ENCODE assay signal across 12 cellular contexts in genomic region chr2:136281281-136282117, GRCh38.
A peak's percentile ranks its signal among the peaks of the same experiment; 100 is the strongest.
DNase-seq lines count a peak whose midpoint lies in the region; ATAC-seq and TF ChIP-seq lines count a peak whose summit lies in the region.
"Had no signal": no experiment of that assay in that cellular context is flagged by ENCODE, and none has a peak within 500 bp of the region (broad histone marks: within the 10 kb centered on the region; RNA-seq: fewer than 3 reads in every experiment).

No MANE protein-coding gene starts in this region.

- DNase-seq in GM20000 (ENCODE audit: low spot score) (peak; percentile 23), WERI-Rb-1 (peak; percentile 15), left ventricle myocardium superior (no peak), CD1c-positive myeloid dendritic cell (ENCODE audit: extremely low spot score) (no peak), GM13977 (ENCODE audit: low spot score) (no peak)
- DNase-seq in activated naive CD4-positive, alpha-beta T cell treated with anti-CD3 and anti-CD28 coated beads, Interleukin-2, amount 50 U/mL, for 72 hours (ENCODE audit: low spot score in 2 of 2) = peak; percentile 19 to 64
- peak; percentile 16 for DNase-seq in stimulated activated CD8-positive, alpha-beta memory T cell treated with anti-CD3 and anti-CD28 coated beads, Interleukin-4, amount 100 ng/mL, for 24 hours (ENCODE audit: low read depth)
- DNase-seq: amygdala, NCI-H524 treated with DMSO at 0.1 percent for 48 hours had no signal

- in situ Hi-C loops in GM13977 (cut with MboI; ENCODE audit: low pct_unique_long_range_greater_than_20kb, low sequenced_read_pairs, unreplicated experiment) = no loop called here

- H3K36me3 Mint-ChIP-seq in activated naive CD4-positive, alpha-beta T cell treated with anti-CD3 and anti-CD28 coated beads, Interleukin-2, amount 50 U/mL, for 72 hours = peaks cover 8 to 9% of the 10 kb centered on the region in 2 donors

- no peaks in the 10 kb centered on the region for H3K36me3 ChIP-seq in WERI-Rb-1
- H3K36me3 ChIP-seq: prostate gland, vagina had no signal

- ATAC-seq in activated naive CD4-positive, alpha-beta T cell treated with anti-CD3 and anti-CD28 coated beads, Interleukin-2, amount 50 U/mL, for 72 hours = peak; percentile 67 to 76
- ATAC-seq in left ventricle myocardium superior (no peak), GM21737 (IDR thresholded peaks at IDR 0.05; ENCODE audit: unreplicated experiment) (no peak)

- no peak overlapping the region for H3K4me3 ChIP-seq in WERI-Rb-1 (ENCODE audit: low read depth, low read length)
- H3K4me3 ChIP-seq: prostate gland, vagina had no signal

- H3K27me3 ChIP-seq in WERI-Rb-1 (ENCODE audit: insufficient read depth, low read depth, severe bottlenecking) = no peaks in the 10 kb centered on the region
- H3K27me3 ChIP-seq: vagina had no signal

- H3K9me3 Mint-ChIP-seq in activated naive CD4-positive, alpha-beta T cell treated with anti-CD3 and anti-CD28 coated beads, Interleukin-2, amount 50 U/mL, for 72 hours = peaks cover 0 to 3% of the 10 kb centered on the region in 2 donors

- TF ChIP-seq CTCF in GM20000 (IDR thresholded peaks at IDR 0.05; ENCODE audit: extremely low read depth, missing control alignments) (no peak), WERI-Rb-1 (IDR thresholded peaks at IDR 0.05; ENCODE audit: low read depth, low read length) (no peak), GM13977 (IDR thresholded peaks at IDR 0.05; ENCODE audit: extremely low read depth, insufficient read depth, missing control alignments) (no peak)

- no peak overlapping the region for H3K27ac ChIP-seq in WERI-Rb-1
- H3K27ac ChIP-seq: prostate gland, vagina had no signal

- no peaks in the 10 kb centered on the region for H3K9me3 ChIP-seq in WERI-Rb-1 (ENCODE audit: severe bottlenecking)
- H3K9me3 ChIP-seq: prostate gland, vagina had no signal

- H3K27ac Mint-ChIP-seq in activated naive CD4-positive, alpha-beta T cell treated with anti-CD3 and anti-CD28 coated beads, Interleukin-2, amount 50 U/mL, for 72 hours = peak overlapping the region; percentile 7 to 8

- intact Hi-C loops in left ventricle myocardium superior (cut with micrococcal nuclease) = no loop called here

Comparison
In these comparisons a context has a peak if more than half of its experiments do, and no peak if none do; other contexts are left out.
1. DNase-seq: peak in GM20000 (single experiment), WERI-Rb-1 (single experiment), activated naive CD4-positive, alpha-beta T cell treated with anti-CD3 and anti-CD28 coated beads, Interleukin-2, amount 50 U/mL, for 72 hours (2 of 2) and stimulated activated CD8-positive, alpha-beta memory T cell treated with anti-CD3 and anti-CD28 coated beads, Interleukin-4, amount 100 ng/mL, for 24 hours (single experiment); none in left ventricle myocardium superior (single experiment), CD1c-positive myeloid dendritic cell (single experiment) and GM13977 (single experiment).
2. ATAC-seq: peak in activated naive CD4-positive, alpha-beta T cell treated with anti-CD3 and anti-CD28 coated beads, Interleukin-2, amount 50 U/mL, for 72 hours (2 of 2); none in left ventricle myocardium superior (single experiment) and GM21737 (single experiment).